In genomic region chr15:96181217-96181616, GRCh38 we compare ENCODE assay signal across 20 cellular contexts.
DNase-seq lines count a peak whose midpoint lies in the region; ATAC-seq, FAIRE-seq and TF ChIP-seq lines count a peak whose summit lies in the region.
"Had no signal": no experiment of that assay in that cellular context is flagged by ENCODE, and none has a peak within 500 bp of the region (broad histone marks: within the 10 kb centered on the region; RNA-seq: fewer than 3 reads in every experiment).

No MANE protein-coding gene starts in this region.

- H3K27me3 ChIP-seq in GM12878 (replicated peaks in 1 of 2; ENCODE audit: control insufficient read depth in 2 of 2, insufficient read depth in 2 of 2, low read length in 1 of 2) (no peaks in the 10 kb centered on the region), esophagus squamous epithelium (no peaks in the 10 kb centered on the region), neuronal stem cell (ENCODE audit: control insufficient read depth in 3 of 3, insufficient read depth in 3 of 3, low read depth in 1 of 3, low read length in 3 of 3) (no peaks in the 10 kb centered on the region), transverse colon (no peaks in the 10 kb centered on the region), WERI-Rb-1 (ENCODE audit: insufficient read depth, low read depth, severe bottlenecking) (peaks cover 3% of the 10 kb centered on the region)

- no peak for TF ChIP-seq EP300 in GM12878 (IDR thresholded peaks at IDR 0.05; ENCODE audit: borderline replicate concordance in 1 of 2, control insufficient read depth in 1 of 2, low read depth in 2 of 2, low read length in 2 of 2)
- no peak for TF ChIP-seq EP300 in transverse colon (IDR thresholded peaks at IDR 0.05; ENCODE audit: low read depth)

- SMC1A ChIA-PET in GM12878 (lab: Charles Lee; ENCODE audit: uncharacterized antibody, unreplicated experiment): interaction anchor here (0.9 to 1.5 kb wide), 2 partner anchors 30 to 52 kb away, joined by 3 read pairs; no protein-coding TSS in a partner anchor

- intact Hi-C loops in GM12878 (cut with micrococcal nuclease; ENCODE audit: unreplicated experiment): no loop called here
- intact Hi-C loops in esophagus squamous epithelium (cut with DNase I): no loop called here
- intact Hi-C loops in transverse colon (cut with DNase I; ENCODE audit: low total_unique reads): no loop called here

- no peaks in the 10 kb centered on the region for H3K79me1 ChIP-seq in neuronal stem cell (ENCODE audit: low read depth, low read length)

- H3K9ac ChIP-seq in GM12878 (ENCODE audit: control insufficient read depth, insufficient read depth, low read length) (no peak overlapping the region), neuronal stem cell (ENCODE audit: low read depth, low read length, poor library complexity) (no peak overlapping the region)
- H3K9ac ChIP-seq: KMS-11 had no signal

- H2BK5ac ChIP-seq in neuronal stem cell (ENCODE audit: low read length): no peak overlapping the region

- POLR2A ChIA-PET in GM12878 (lab: Charles Lee): no interaction called here

- no peak overlapping the region for H2BK15ac ChIP-seq in neuronal stem cell (ENCODE audit: low read length)

- H3K27ac ChIP-seq in GM12878 (ENCODE audit: control insufficient read depth, insufficient read depth) (no peak overlapping the region), esophagus squamous epithelium (peak overlapping the region; percentile 45 to 93 (median 80)), neuronal stem cell (replicated peaks; ENCODE audit: low read length) (no peak overlapping the region), transverse colon (peak overlapping the region; percentile 22 to 62 (median 45)), WERI-Rb-1 (no peak overlapping the region)
- H3K27ac ChIP-seq: KMS-11 had no signal

- no peak overlapping the region for H4K91ac ChIP-seq in neuronal stem cell (ENCODE audit: low read depth, low read length, poor library complexity)

- CTCF ChIA-PET in GM12878 (lab: Yijun Ruan, JAX): interaction anchor here (0.6 kb wide), 1 partner anchor 20 kb away, joined by 3 read pairs; no protein-coding TSS in a partner anchor

- no peak overlapping the region for H2AK5ac ChIP-seq in neuronal stem cell (ENCODE audit: low read depth, low read length)

- H3K79me2 ChIP-seq in GM12878 (ENCODE audit: control insufficient read depth, insufficient read depth, low read length): no peaks in the 10 kb centered on the region

- no peak overlapping the region for H2BK120ac ChIP-seq in neuronal stem cell (ENCODE audit: low read depth, low read length)

- RAD21 ChIA-PET in GM12878 (lab: Charles Lee; ENCODE audit: unreplicated experiment): interaction anchor here (1.4 kb wide), 1 partner anchor 143 kb away, joined by 5 read pairs; no protein-coding TSS in a partner anchor

- no peak for TF ChIP-seq POLR2A in GM12878 (IDR thresholded peaks at IDR 0.05; ENCODE audit: low read depth, low read length)
- no peak for TF ChIP-seq POLR2A in esophagus squamous epithelium (IDR thresholded peaks at IDR 0.05)
- TF ChIP-seq POLR2A in transverse colon (IDR thresholded peaks at IDR 0.05): no peak

- no peak for ATAC-seq in GM12878
- no peak for ATAC-seq in GM19324 (IDR thresholded peaks at IDR 0.05; ENCODE audit: low FRiP score, unreplicated experiment)
- no peak for ATAC-seq in GM18861 (IDR thresholded peaks at IDR 0.05; ENCODE audit: unreplicated experiment)

- H3K4me2 ChIP-seq in GM12878 (ENCODE audit: control insufficient read depth, insufficient read depth): no peak overlapping the region
- H3K4me2 ChIP-seq in neuronal stem cell (ENCODE audit: insufficient read depth, low read length, poor library complexity, severe bottlenecking): no peak overlapping the region
- H3K4me2 ChIP-seq: KMS-11 had no signal

- H4K8ac ChIP-seq in neuronal stem cell (ENCODE audit: low read depth, low read length): no peak overlapping the region

- TF ChIP-seq RAD21 in GM12878 (IDR thresholded peaks at IDR 0.05; ENCODE audit: insufficient read depth, low read depth, low read length): no peak

- no TSS peak for BruUV-seq in GM12878 (replicated peaks; lab: Mats Ljungman, UMichigan)

- in situ Hi-C loops in GM12878 (cut with MboI): no loop called here
- in situ Hi-C loops in transverse colon (cut with MboI; ENCODE audit: low pct_ligation_motif_present in 1 of 4, low pct_unique_long_range_greater_than_20kb in 1 of 4, low sequenced_read_pairs in 3 of 4): no loop called here

- DNase-seq in GM12878 (ENCODE audit: low read depth, low spot score): no peak
- no peak for DNase-seq in esophagus squamous epithelium (lab: John Stamatoyannopoulos, UW)
- DNase-seq in neuronal stem cell (ENCODE audit: low spot score): no peak
- no peak for DNase-seq in transverse colon
- no peak for DNase-seq in WERI-Rb-1
- DNase-seq: activated CD4-positive, alpha-beta T cell treated with anti-CD3 and anti-CD28 coated beads, Interleukin-2, amount 50 U/mL, for 48 hours; activated CD4-positive, CD25-positive, alpha-beta regulatory T cell; activated gamma-delta T cell; CD4-positive, alpha-beta T cell; GDM1; MV-4-11; NCI-H1694; nucleus accumbens; retina; stimulated activated CD4-positive, alpha-beta T cell treated with anti-CD3 and anti-CD28 coated beads, Interleukin-15, amount 100 ng/mL, for 24 hours; T1000 had no signal

- H3K4me3 ChIP-seq in GM12878 (no peak overlapping the region), esophagus squamous epithelium (no peak overlapping the region), neuronal stem cell (ENCODE audit: low read length in 2 of 2) (no peak overlapping the region), transverse colon (no peak overlapping the region), WERI-Rb-1 (ENCODE audit: low read depth, low read length) (no peak overlapping the region)
- H3K4me3 ChIP-seq: lung had no signal

- TF ChIP-seq CTCF in GM12878 (IDR thresholded peaks at IDR 0.05 in 2 of 3, conservative IDR thresholded peaks at IDR 0.05 in 1 of 3; ENCODE audit: control insufficient read depth in 2 of 3, extremely low read depth in 1 of 3, insufficient read depth in 1 of 3, low read depth in 3 of 3, low read length in 3 of 3) (no peak), esophagus squamous epithelium (IDR thresholded peaks at IDR 0.05) (no peak), transverse colon (IDR thresholded peaks at IDR 0.05) (no peak), WERI-Rb-1 (IDR thresholded peaks at IDR 0.05; ENCODE audit: low read depth, low read length) (no peak)

- H2AFZ ChIP-seq in GM12878 (ENCODE audit: control insufficient read depth, low read depth, low read length) (no peak overlapping the region), neuronal stem cell (ENCODE audit: low read length) (no peak overlapping the region)

- no peak for FAIRE-seq in GM12878 (lab: Jason Lieb, UNC)

- no peak overlapping the region for H3K14ac ChIP-seq in neuronal stem cell (ENCODE audit: low read length)

- H3K36me3 ChIP-seq in GM12878 (ENCODE audit: control insufficient read depth in 2 of 2, insufficient read depth in 2 of 2, low read length in 1 of 2): no peaks in the 10 kb centered on the region
- no peaks in the 10 kb centered on the region for H3K36me3 ChIP-seq in esophagus squamous epithelium
- H3K36me3 ChIP-seq in neuronal stem cell (replicated peaks in 1 of 2; ENCODE audit: control insufficient read depth in 2 of 2, insufficient read depth in 2 of 2, low read length in 2 of 2): no peaks in the 10 kb centered on the region
- H3K36me3 ChIP-seq in transverse colon: no peaks in the 10 kb centered on the region
- no peaks in the 10 kb centered on the region for H3K36me3 ChIP-seq in WERI-Rb-1

- H3K4ac ChIP-seq in neuronal stem cell (ENCODE audit: low read length): no peak overlapping the region

- H3K23ac ChIP-seq in neuronal stem cell (ENCODE audit: low read depth, low read length, poor library complexity): no peak overlapping the region

- H3K18ac ChIP-seq in neuronal stem cell (ENCODE audit: low read length): peak overlapping the region; percentile 22

- H3K9me3 ChIP-seq in GM12878 (replicated peaks; ENCODE audit: control insufficient read depth, insufficient read depth, low read length) (no peaks in the 10 kb centered on the region; the same call in 2 of the 3 replicates), esophagus squamous epithelium (no peaks in the 10 kb centered on the region), neuronal stem cell (replicated peaks in 1 of 2; ENCODE audit: control insufficient read depth in 2 of 2, insufficient read depth in 1 of 2, low read depth in 1 of 2, low read length in 2 of 2) (no peaks in the 10 kb centered on the region), transverse colon (no peaks in the 10 kb centered on the region), WERI-Rb-1 (ENCODE audit: severe bottlenecking) (no peaks in the 10 kb centered on the region)

- H3K4me1 ChIP-seq in GM12878 (ENCODE audit: control insufficient read depth, insufficient read depth, low read length) (no peaks in the 10 kb centered on the region), esophagus squamous epithelium (peaks cover 0 to 46% (median 6%) of the 10 kb centered on the region in 3 donors), neuronal stem cell (ENCODE audit: control insufficient read depth in 2 of 2, insufficient read depth in 1 of 2, low read depth in 1 of 2, low read length in 2 of 2) (peaks cover 7 to 11% of the 10 kb centered on the region in 2 donors), transverse colon (peaks cover 0 to 2% (median 0%) of the 10 kb centered on the region in 4 donors)

- no peak overlapping the region for H2BK12ac ChIP-seq in neuronal stem cell (ENCODE audit: low read length)

- H4K20me1 ChIP-seq in GM12878 (ENCODE audit: control insufficient read depth, insufficient read depth): no peaks in the 10 kb centered on the region

TF ChIP-seq in GM12878, 131 proteins besides CTCF, POLR2A, EP300 and RAD21:
- TF ChIP-seq, protein P1, sequence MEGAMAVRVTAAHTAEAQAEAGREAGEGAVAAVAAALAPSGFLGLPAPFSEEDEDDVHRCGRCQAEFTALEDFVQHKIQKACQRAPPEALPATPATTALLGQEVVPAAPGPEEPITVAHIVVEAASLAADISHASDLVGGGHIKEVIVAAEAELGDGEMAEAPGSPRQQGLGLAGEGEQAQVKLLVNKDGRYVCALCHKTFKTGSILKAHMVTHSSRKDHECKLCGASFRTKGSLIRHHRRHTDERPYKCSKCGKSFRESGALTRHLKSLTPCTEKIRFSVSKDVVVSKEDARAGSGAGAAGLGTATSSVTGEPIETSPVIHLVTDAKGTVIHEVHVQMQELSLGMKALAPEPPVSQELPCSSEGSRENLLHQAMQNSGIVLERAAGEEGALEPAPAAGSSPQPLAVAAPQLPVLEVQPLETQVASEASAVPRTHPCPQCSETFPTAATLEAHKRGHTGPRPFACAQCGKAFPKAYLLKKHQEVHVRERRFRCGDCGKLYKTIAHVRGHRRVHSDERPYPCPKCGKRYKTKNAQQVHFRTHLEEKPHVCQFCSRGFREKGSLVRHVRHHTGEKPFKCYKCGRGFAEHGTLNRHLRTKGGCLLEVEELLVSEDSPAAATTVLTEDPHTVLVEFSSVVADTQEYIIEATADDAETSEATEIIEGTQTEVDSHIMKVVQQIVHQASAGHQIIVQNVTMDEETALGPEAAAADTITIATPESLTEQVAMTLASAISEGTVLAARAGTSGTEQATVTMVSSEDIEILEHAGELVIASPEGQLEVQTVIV (IDR thresholded peaks at IDR 0.05; ENCODE audit: borderline replicate concordance, partially characterized antibody): no peak
- TF ChIP-seq SPI1 (IDR thresholded peaks at IDR 0.05; ENCODE audit: borderline replicate concordance, insufficient read depth, low read depth, low read length): 0 out of 2 replicates have a peak, but pooled peaks have one; percentile 19

Comparison
In these comparisons a context has a peak if more than half of its experiments do, and no peak if none do; other contexts are left out.
1. H3K27ac ChIP-seq: peak in esophagus squamous epithelium (4 of 4) and transverse colon (4 of 4); none in GM12878 (single experiment), neuronal stem cell (single experiment) and WERI-Rb-1 (single experiment).